16 cellular contexts compared by ENCODE assay signal in genomic region chr5:110335361-110336046, GRCh38.
DNase-seq lines count a peak whose midpoint lies in the region; ATAC-seq and TF ChIP-seq lines count a peak whose summit lies in the region.
"Had no signal": no experiment of that assay in that cellular context is flagged by ENCODE, and none has a peak within 500 bp of the region (broad histone marks: within the 10 kb centered on the region; RNA-seq: fewer than 3 reads in every experiment).

No MANE protein-coding gene starts in this region.

- peak; percentile 80 for DNase-seq in GM04503 (ENCODE audit: low read depth)
- DNase-seq in amniotic stem cell (lab: John Stamatoyannopoulos, UW) = peak; percentile 83
- peak; percentile 77 for DNase-seq in fibroblast of villous mesenchyme (ENCODE audit: low read depth)
- DNase-seq in sigmoid colon = no peak
- no peak for DNase-seq in SK-N-DZ (ENCODE audit: low spot score)
- DNase-seq: activated B cell treated with CpG ODN at 0.5 μM for 24 hours; CD4-positive, CD25-positive, alpha-beta regulatory T cell; DMS79; NCI-H2029; Peyer's patch; T-cell had no signal

- peaks cover 10% of the 10 kb centered on the region for H3K4me1 ChIP-seq in skeletal muscle satellite cell (ENCODE audit: control insufficient read depth, insufficient read depth, low read length)
- H3K4me1 ChIP-seq in sigmoid colon = peaks cover 0 to 36% (median 27%) of the 10 kb centered on the region in 4 donors
- H3K4me1 ChIP-seq: Peyer's patch had no signal

- H3K4me3 ChIP-seq in fibroblast of villous mesenchyme (ENCODE audit: low read depth, low read length) = no peak overlapping the region
- no peak overlapping the region for H3K4me3 ChIP-seq in skeletal muscle satellite cell (ENCODE audit: low read length)
- no peak overlapping the region for H3K4me3 ChIP-seq in sigmoid colon
- H3K4me3 ChIP-seq: coronary artery, GM23338, hepatocyte, Peyer's patch had no signal

- ATAC-seq in GM21529 (IDR thresholded peaks at IDR 0.05; ENCODE audit: unreplicated experiment) = no peak
- ATAC-seq: GM23338, T-cell had no signal

- TF ChIP-seq CTCF in fibroblast of villous mesenchyme (IDR thresholded peaks at IDR 0.05; ENCODE audit: insufficient read depth, low read depth, low read length) (no peak), sigmoid colon (IDR thresholded peaks at IDR 0.05) (no peak)

- H3K4me2 ChIP-seq in skeletal muscle satellite cell (ENCODE audit: low read length) = peak overlapping the region; percentile 31
- H3K4me2 ChIP-seq: GM23338, hepatocyte had no signal

- H3K36me3 ChIP-seq in skeletal muscle satellite cell (ENCODE audit: insufficient read depth, low read length) = no peaks in the 10 kb centered on the region
- no peaks in the 10 kb centered on the region for H3K36me3 ChIP-seq in sigmoid colon
- H3K36me3 ChIP-seq: Peyer's patch had no signal

- no peaks in the 10 kb centered on the region for H3K27me3 ChIP-seq in skeletal muscle satellite cell (ENCODE audit: control insufficient read depth, insufficient read depth, low read length)
- H3K27me3 ChIP-seq in sigmoid colon = no peaks in the 10 kb centered on the region
- H3K27me3 ChIP-seq: hepatocyte, Peyer's patch had no signal

- 53 to 57% methylated on average over 4 of the region's 4 CpGs for WGBS in sigmoid colon, 2 donors

- intact Hi-C loops in sigmoid colon (cut with DNase I) = no loop called here

- H3K27ac ChIP-seq in sigmoid colon = no peak overlapping the region
- H3K27ac ChIP-seq: coronary artery, hepatocyte, Peyer's patch had no signal

- H3K9ac ChIP-seq in skeletal muscle satellite cell (ENCODE audit: low read depth, low read length) = no peak overlapping the region

- no peak for TF ChIP-seq EP300 in sigmoid colon (IDR thresholded peaks at IDR 0.05)

- TF ChIP-seq POLR2A in sigmoid colon (IDR thresholded peaks at IDR 0.05) = no peak

- H3K9me3 ChIP-seq in skeletal muscle satellite cell (replicated peaks; ENCODE audit: low read length) (no peaks in the 10 kb centered on the region), sigmoid colon (no peaks in the 10 kb centered on the region)
- H3K9me3 ChIP-seq: Peyer's patch had no signal

Comparison
In these comparisons a context has a peak if more than half of its experiments do, and no peak if none do; other contexts are left out.
1. DNase-seq: peak in GM04503 (single experiment), amniotic stem cell (single experiment) and fibroblast of villous mesenchyme (single experiment); none in sigmoid colon (single experiment) and SK-N-DZ (single experiment).